ENCODE assay signal across 9 cellular contexts in the genomic region with DNA sequence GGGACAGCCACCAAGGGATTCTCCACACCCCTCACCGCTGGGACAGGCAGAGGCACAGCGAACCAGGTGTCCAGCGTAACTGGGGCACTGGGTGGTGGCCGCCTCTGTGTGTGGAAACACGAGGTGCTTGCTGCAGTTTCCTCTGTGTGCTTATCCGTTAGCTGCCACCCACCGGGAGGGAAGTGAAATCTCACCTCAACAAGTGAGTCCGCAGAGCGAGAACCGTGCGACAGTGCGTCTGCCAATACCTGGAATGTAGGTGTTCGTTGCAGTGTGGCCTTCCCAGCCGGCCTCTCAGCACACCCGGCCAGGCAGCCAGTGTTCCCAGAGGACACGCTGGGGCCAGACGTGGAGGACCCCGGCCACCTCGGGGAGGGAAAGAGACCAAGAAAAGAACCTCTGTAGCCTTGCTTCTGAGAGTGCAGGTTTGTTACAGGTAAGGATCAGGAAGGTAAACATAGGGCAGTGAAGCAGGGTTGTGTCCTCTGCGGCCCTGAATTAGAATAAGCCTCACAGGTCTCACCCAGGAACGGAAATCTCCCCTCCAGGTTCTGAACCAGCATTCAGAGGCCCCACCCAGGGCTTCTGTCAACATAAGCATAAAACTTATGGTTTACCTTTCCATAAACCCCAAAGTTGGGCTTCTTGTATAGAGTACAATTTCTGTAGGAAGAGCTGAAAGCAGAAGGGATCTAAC. TPM values are rescaled to one million over a fixed set of nuclear protein-coding genes. Genes with fewer than 3 reads are reported as not detected.
A peak's percentile ranks its signal among the peaks of the same experiment; 100 is the strongest.
DNase-seq lines count a peak whose midpoint lies in the region; ATAC-seq lines count a peak whose summit lies in the region.
"Had no signal": no experiment of that assay in that cellular context is flagged by ENCODE, and none has a peak within 500 bp of the region (broad histone marks: within the 10 kb centered on the region; RNA-seq: fewer than 3 reads in every experiment).

No MANE protein-coding gene starts in this region.

- H3K9me3 Mint-ChIP-seq in stimulated activated naive B cell treated with anti-CD40 and anti-IgM and Interleukin-4, amounts not matched to agents 10 μg/mL and 1 μg/mL and 100 μg/mL, for 72 hours = no peaks in the 10 kb centered on the region
- H3K9me3 Mint-ChIP-seq: nephron had no signal

- no peaks in the 10 kb centered on the region for H3K36me3 Mint-ChIP-seq in stimulated activated naive B cell treated with anti-CD40 and anti-IgM and Interleukin-4, amounts not matched to agents 10 μg/mL and 1 μg/mL and 100 μg/mL, for 72 hours

- ATAC-seq in HG02571 (IDR thresholded peaks at IDR 0.05; ENCODE audit: unreplicated experiment) (peak; percentile 23), left colon (peak; percentile 65)
- peak; percentile 76 to 79 for ATAC-seq in stimulated activated naive B cell treated with anti-CD40 and anti-IgM and Interleukin-4, amounts not matched to agents 10 μg/mL and 1 μg/mL and 100 μg/mL, for 72 hours (replicated peaks)

- peaks cover 13 to 16% of the 10 kb centered on the region in 2 donors for H3K27me3 Mint-ChIP-seq in stimulated activated naive B cell treated with anti-CD40 and anti-IgM and Interleukin-4, amounts not matched to agents 10 μg/mL and 1 μg/mL and 100 μg/mL, for 72 hours

- peaks cover 13 to 28% of the 10 kb centered on the region in 2 donors for H3K4me1 Mint-ChIP-seq in stimulated activated naive B cell treated with anti-CD40 and anti-IgM and Interleukin-4, amounts not matched to agents 10 μg/mL and 1 μg/mL and 100 μg/mL, for 72 hours
- H3K4me1 Mint-ChIP-seq: nephron had no signal

- H3K4me3 Mint-ChIP-seq in stimulated activated naive B cell treated with anti-CD40 and anti-IgM and Interleukin-4, amounts not matched to agents 10 μg/mL and 1 μg/mL and 100 μg/mL, for 72 hours = no peak overlapping the region
- H3K4me3 Mint-ChIP-seq: nephron had no signal

- intact Hi-C loops in left colon (cut with DNase I, micrococcal nuclease) = no loop called here

- peak; percentile 9 to 20 for DNase-seq in activated CD4-positive, alpha-beta T cell treated with anti-CD3 and anti-CD28 coated beads, Interleukin-2, amount 50 U/mL, for 48 hours
- peak; percentile 76 for DNase-seq in left colon
- DNase-seq in stimulated activated naive B cell treated with anti-CD40 and anti-IgM and Interleukin-4, amounts not matched to agents 10 μg/mL and 1 μg/mL and 100 μg/mL, for 72 hours = peak; percentile 5
- DNase-seq in medulla oblongata (ENCODE audit: extremely low spot score) = no peak
- no peak for DNase-seq in COLO829 (ENCODE audit: low spot score)
- no peak for DNase-seq in DMS153 treated with DMSO at 0.1 percent for 48 hours (lab: John Stamatoyannopoulos, UW; ENCODE audit: unreplicated experiment)
- no peak for DNase-seq in iPS-NIHi11 (ENCODE audit: low spot score)

- H3K27ac Mint-ChIP-seq in stimulated activated naive B cell treated with anti-CD40 and anti-IgM and Interleukin-4, amounts not matched to agents 10 μg/mL and 1 μg/mL and 100 μg/mL, for 72 hours = no peak overlapping the region
- H3K27ac Mint-ChIP-seq: nephron had no signal

RNA-seq across cellular contexts. Expression of gene BCL2L14, which starts 1.5 kb away (rescaled TPM):
- 10 to 100 TPM; 54.4 to 57.6 TPM for total RNA-seq in left colon

Comparison
In these comparisons a context has a peak if more than half of its experiments do, and no peak if none do; other contexts are left out.
1. ATAC-seq: peak in every context shown above with its lines; median percentile 78 in stimulated activated naive B cell treated with anti-CD40 and anti-IgM and Interleukin-4, amounts not matched to agents 10 μg/mL and 1 μg/mL and 100 μg/mL, for 72 hours; 65 in left colon; 23 in HG02571.
2. DNase-seq: peak in activated CD4-positive, alpha-beta T cell treated with anti-CD3 and anti-CD28 coated beads, Interleukin-2, amount 50 U/mL, for 48 hours (2 of 2), left colon (2 of 2) and stimulated activated naive B cell treated with anti-CD40 and anti-IgM and Interleukin-4, amounts not matched to agents 10 μg/mL and 1 μg/mL and 100 μg/mL, for 72 hours (single experiment); none in medulla oblongata (single experiment), COLO829 (single experiment), DMS153 treated with DMSO at 0.1 percent for 48 hours (single experiment) and iPS-NIHi11 (single experiment).